ENCODE assay signal across 1 cellular context in the genomic region with DNA sequence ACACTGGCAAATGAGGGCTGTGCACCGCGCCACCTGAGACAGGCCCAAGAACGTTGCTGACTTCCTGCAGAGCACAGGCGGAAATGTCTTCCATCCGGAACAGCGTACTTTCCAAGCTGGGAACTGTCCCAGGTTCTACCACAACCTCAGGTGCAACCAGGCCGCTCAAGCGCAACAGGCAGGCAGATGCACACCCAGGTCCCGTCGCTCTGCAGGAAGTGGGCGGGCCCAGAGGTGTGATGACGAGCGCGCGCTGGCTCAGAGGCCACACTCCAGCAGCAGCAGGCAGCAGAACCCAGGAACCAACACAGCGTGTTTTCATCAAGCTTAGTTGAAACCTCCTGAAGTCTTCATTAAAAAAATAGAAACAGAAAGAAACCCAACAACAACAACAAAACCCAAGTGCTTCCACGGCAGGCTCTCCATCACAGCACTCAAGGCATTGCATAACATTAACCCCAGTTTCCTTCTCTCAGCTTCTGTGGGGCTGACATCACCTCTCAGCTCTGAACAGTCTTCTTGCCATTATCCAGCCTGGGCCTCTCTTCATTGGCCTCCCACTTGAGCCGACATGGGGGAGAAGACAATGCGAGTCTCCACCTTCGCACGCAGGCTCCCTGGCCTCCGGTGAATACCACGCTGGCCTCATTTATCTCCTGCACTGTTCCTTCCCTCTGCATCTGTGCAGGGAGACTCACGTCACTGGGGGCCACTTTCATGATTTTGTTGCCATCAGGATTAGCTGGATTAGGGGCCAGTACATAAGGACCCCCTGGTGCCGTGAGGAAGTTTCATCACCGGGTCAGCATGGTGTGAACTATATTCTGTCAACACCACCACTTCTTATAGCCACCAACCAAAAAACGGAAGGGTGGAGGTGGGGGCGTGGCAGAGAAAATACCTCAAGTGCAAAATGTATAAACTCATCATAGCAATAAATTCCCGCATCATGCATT.
TF ChIP-seq lines count a peak whose summit lies in the region.

No MANE protein-coding gene starts in this region.

TF ChIP-seq in HEK293, 187 proteins besides CTCF, POLR2A, EP300 and RAD21 (continued from another document and continues in another):
- TF ChIP-seq GLI2 (tag by site-specific recombination; IDR thresholded peaks at IDR 0.05; ENCODE audit: borderline replicate concordance, low read depth) (no peak), ZNF629 (tag by site-specific recombination; IDR thresholded peaks at IDR 0.05) (0 out of 2 replicates have a peak, but pooled peaks have one; percentile 37), PRDM4 (tag by site-specific recombination; IDR thresholded peaks at IDR 0.05) (no peak), ZNF223 (tag by site-specific recombination; IDR thresholded peaks at IDR 0.05) (no peak), ZNF529 (tag by site-specific recombination; IDR thresholded peaks at IDR 0.05; ENCODE audit: insufficient replicate concordance) (no peak), ZIC2 (tag by site-specific recombination; IDR thresholded peaks at IDR 0.05) (peak; percentile 78), ZNF530 (tag by site-specific recombination; IDR thresholded peaks at IDR 0.05; ENCODE audit: low read depth) (no peak), ZNF473 (tag by site-specific recombination; IDR thresholded peaks at IDR 0.05) (no peak), ZNF513 (tag by site-specific recombination; IDR thresholded peaks at IDR 0.05) (no peak), ZFP37 (tag by site-specific recombination; IDR thresholded peaks at IDR 0.05) (no peak), SP3 (tag by site-specific recombination; IDR thresholded peaks at IDR 0.05) (no peak), ZNF792 (tag by site-specific recombination; IDR thresholded peaks at IDR 0.05) (no peak), ZNF140 (tag by site-specific recombination; IDR thresholded peaks at IDR 0.05) (no peak), OSR2 (tag by site-specific recombination; IDR thresholded peaks at IDR 0.05) (peak; percentile 38), MYNN (tag by site-specific recombination; IDR thresholded peaks at IDR 0.05; ENCODE audit: borderline replicate concordance) (no peak), ZNF10 (tag by site-specific recombination; IDR thresholded peaks at IDR 0.05) (no peak), IKZF3 (tag by site-specific recombination; IDR thresholded peaks at IDR 0.05) (peak; percentile 82), REST (tag by site-specific recombination; IDR thresholded peaks at IDR 0.05) (0 out of 2 replicates have a peak, but pooled peaks have one; percentile 47), ZNF791 (tag by site-specific recombination; IDR thresholded peaks at IDR 0.05) (no peak), ZNF600 (tag by site-specific recombination; IDR thresholded peaks at IDR 0.05) (peak; percentile 35; the same call in 1 of the 2 replicates), ZNF148 (tag by site-specific recombination; IDR thresholded peaks at IDR 0.05; ENCODE audit: borderline replicate concordance) (no peak), ZNF184 (tag by site-specific recombination; IDR thresholded peaks at IDR 0.05) (no peak), HOXC10 (CRISPR knock-in tag; IDR thresholded peaks at IDR 0.05) (no peak), PRDM1 (tag by site-specific recombination; IDR thresholded peaks at IDR 0.05) (no peak), ZNF843 (tag by site-specific recombination; IDR thresholded peaks at IDR 0.05) (no peak), ZNF660 (tag by site-specific recombination; IDR thresholded peaks at IDR 0.05) (no peak), ZNF202 (tag by site-specific recombination; IDR thresholded peaks at IDR 0.05; ENCODE audit: borderline replicate concordance) (no peak), KLF7 (tag by site-specific recombination; IDR thresholded peaks at IDR 0.05; ENCODE audit: borderline replicate concordance) (no peak)
- TF ChIP-seq, protein P1, sequence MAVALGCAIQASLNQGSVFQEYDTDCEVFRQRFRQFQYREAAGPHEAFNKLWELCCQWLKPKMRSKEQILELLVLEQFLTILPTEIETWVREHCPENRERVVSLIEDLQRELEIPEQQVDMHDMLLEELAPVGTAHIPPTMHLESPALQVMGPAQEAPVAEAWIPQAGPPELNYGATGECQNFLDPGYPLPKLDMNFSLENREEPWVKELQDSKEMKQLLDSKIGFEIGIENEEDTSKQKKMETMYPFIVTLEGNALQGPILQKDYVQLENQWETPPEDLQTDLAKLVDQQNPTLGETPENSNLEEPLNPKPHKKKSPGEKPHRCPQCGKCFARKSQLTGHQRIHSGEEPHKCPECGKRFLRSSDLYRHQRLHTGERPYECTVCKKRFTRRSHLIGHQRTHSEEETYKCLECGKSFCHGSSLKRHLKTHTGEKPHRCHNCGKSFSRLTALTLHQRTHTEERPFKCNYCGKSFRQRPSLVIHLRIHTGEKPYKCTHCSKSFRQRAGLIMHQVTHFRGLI (tag by site-specific recombination; IDR thresholded peaks at IDR 0.05), result no peak
- TF ChIP-seq, protein P2, sequence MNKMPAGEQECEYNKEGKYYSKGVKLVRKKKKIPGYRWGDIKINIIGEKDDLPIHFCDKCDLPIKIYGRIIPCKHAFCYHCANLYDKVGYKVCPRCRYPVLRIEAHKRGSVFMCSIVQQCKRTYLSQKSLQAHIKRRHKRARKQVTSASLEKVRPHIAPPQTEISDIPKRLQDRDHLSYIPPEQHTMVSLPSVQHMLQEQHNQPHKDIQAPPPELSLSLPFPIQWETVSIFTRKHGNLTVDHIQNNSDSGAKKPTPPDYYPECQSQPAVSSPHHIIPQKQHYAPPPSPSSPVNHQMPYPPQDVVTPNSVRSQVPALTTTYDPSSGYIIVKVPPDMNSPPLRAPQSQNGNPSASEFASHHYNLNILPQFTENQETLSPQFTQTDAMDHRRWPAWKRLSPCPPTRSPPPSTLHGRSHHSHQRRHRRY (tag by site-specific recombination; IDR thresholded peaks at IDR 0.05), result no peak
- TF ChIP-seq, protein P3, sequence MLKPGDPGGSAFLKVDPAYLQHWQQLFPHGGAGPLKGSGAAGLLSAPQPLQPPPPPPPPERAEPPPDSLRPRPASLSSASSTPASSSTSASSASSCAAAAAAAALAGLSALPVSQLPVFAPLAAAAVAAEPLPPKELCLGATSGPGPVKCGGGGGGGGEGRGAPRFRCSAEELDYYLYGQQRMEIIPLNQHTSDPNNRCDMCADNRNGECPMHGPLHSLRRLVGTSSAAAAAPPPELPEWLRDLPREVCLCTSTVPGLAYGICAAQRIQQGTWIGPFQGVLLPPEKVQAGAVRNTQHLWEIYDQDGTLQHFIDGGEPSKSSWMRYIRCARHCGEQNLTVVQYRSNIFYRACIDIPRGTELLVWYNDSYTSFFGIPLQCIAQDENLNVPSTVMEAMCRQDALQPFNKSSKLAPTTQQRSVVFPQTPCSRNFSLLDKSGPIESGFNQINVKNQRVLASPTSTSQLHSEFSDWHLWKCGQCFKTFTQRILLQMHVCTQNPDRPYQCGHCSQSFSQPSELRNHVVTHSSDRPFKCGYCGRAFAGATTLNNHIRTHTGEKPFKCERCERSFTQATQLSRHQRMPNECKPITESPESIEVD (tag by site-specific recombination; IDR thresholded peaks at IDR 0.05), result no peak; the same call in 1 of the 2 replicates
- TF ChIP-seq, protein P4, sequence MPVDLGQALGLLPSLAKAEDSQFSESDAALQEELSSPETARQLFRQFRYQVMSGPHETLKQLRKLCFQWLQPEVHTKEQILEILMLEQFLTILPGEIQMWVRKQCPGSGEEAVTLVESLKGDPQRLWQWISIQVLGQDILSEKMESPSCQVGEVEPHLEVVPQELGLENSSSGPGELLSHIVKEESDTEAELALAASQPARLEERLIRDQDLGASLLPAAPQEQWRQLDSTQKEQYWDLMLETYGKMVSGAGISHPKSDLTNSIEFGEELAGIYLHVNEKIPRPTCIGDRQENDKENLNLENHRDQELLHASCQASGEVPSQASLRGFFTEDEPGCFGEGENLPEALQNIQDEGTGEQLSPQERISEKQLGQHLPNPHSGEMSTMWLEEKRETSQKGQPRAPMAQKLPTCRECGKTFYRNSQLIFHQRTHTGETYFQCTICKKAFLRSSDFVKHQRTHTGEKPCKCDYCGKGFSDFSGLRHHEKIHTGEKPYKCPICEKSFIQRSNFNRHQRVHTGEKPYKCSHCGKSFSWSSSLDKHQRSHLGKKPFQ (tag by site-specific recombination; IDR thresholded peaks at IDR 0.05), result peak; percentile 67; the same call in 1 of the 2 replicates
